In genomic region chr7:39259391-39260003, GRCh38 we compare ENCODE assay signal across 19 cellular contexts.
"Had no signal": no experiment of that assay in that cellular context is flagged by ENCODE, and none has a peak within 500 bp of the region (broad histone marks: within the 10 kb centered on the region; RNA-seq: fewer than 3 reads in every experiment).

No MANE protein-coding gene starts in this region.

- H3K4me1 ChIP-seq: breast epithelium, gastrocnemius medialis, heart left ventricle, parathyroid adenoma, right lobe of liver had no signal

- H3K4me2 ChIP-seq: smooth muscle cell had no signal

- H3K9me3 Mint-ChIP-seq: activated naive CD4-positive, alpha-beta T cell treated with anti-CD3 and anti-CD28 coated beads, Interleukin-2, amount 50 U/mL, for 24 hours; memory B cell; naive B cell; T-helper 1 cell treated with Interleukin-12 subunit alpha and Interleukin-12 subunit beta and Interleukin-4 antibody, amounts not matched to agents 30 μg/mL and 1 μg/mL, for 36 hours had no signal

- H3K9me3 ChIP-seq: breast epithelium, gastrocnemius medialis, heart left ventricle, mucosa of descending colon, right lobe of liver, thoracic aorta had no signal

- ATAC-seq: gastrocnemius medialis, mucosa of descending colon had no signal

- H3K79me2 ChIP-seq: parathyroid adenoma had no signal

- H3K4me1 Mint-ChIP-seq: activated naive CD4-positive, alpha-beta T cell treated with anti-CD3 and anti-CD28 coated beads, Interleukin-2, amount 50 U/mL, for 24 hours; memory B cell; naive B cell had no signal

- H3K4me3 ChIP-seq: breast epithelium, coronary artery, gastrocnemius medialis, heart left ventricle, mucosa of descending colon, right lobe of liver, smooth muscle cell, thoracic aorta had no signal

- H3K36me3 Mint-ChIP-seq: activated naive CD4-positive, alpha-beta T cell treated with anti-CD3 and anti-CD28 coated beads, Interleukin-2, amount 50 U/mL, for 24 hours; memory B cell; naive B cell had no signal

- H3K27me3 Mint-ChIP-seq: activated naive CD4-positive, alpha-beta T cell treated with anti-CD3 and anti-CD28 coated beads, Interleukin-2, amount 50 U/mL, for 24 hours; memory B cell; naive B cell had no signal

- H3K27me3 ChIP-seq: breast epithelium, gastrocnemius medialis, heart left ventricle, right lobe of liver had no signal

- H3K4me3 Mint-ChIP-seq: activated naive CD4-positive, alpha-beta T cell treated with anti-CD3 and anti-CD28 coated beads, Interleukin-2, amount 50 U/mL, for 24 hours; memory B cell; naive B cell; T-helper 1 cell treated with Interleukin-12 subunit alpha and Interleukin-12 subunit beta and Interleukin-4 antibody, amounts not matched to agents 30 μg/mL and 1 μg/mL, for 36 hours had no signal

- H3K27ac ChIP-seq: breast epithelium, coronary artery, gastrocnemius medialis, heart left ventricle, parathyroid adenoma, right lobe of liver, thoracic aorta had no signal

- H3K9ac ChIP-seq: parathyroid adenoma had no signal

- H2AFZ ChIP-seq: parathyroid adenoma had no signal

- DNase-seq: activated CD4-positive, CD25-positive, alpha-beta regulatory T cell treated with anti-CD3 and anti-CD28 coated beads, Interleukin-2, amount 50 U/mL, for 72 hours; activated CD8-positive, alpha-beta memory T cell treated with anti-CD3 and anti-CD28 coated beads for 24 hours; activated CD8-positive, alpha-beta memory T cell treated with anti-CD3 and anti-CD28 coated beads, Interleukin-2, amount 50 U/mL, for 48 hours; activated effector memory CD4-positive, alpha-beta T cell treated with Interleukin-2 at 50 U/mL for 16 hours; activated T-cell treated with anti-CD3 and anti-CD28 coated beads, Interleukin-2, amount 50 U/mL, for 48 hours; gastrocnemius medialis; heart left ventricle; mucosa of descending colon; naive B cell; right lobe of liver; stimulated activated CD4-positive, alpha-beta T cell treated with anti-CD3 and anti-CD28 coated beads, Interleukin-4, amount 100 ng/mL, for 1 hour had no signal

- H3K36me3 ChIP-seq: breast epithelium, gastrocnemius medialis, heart left ventricle, right lobe of liver, thoracic aorta had no signal

- H3K27ac Mint-ChIP-seq: activated naive CD4-positive, alpha-beta T cell treated with anti-CD3 and anti-CD28 coated beads, Interleukin-2, amount 50 U/mL, for 24 hours; memory B cell; naive B cell; T-helper 1 cell treated with Interleukin-12 subunit alpha and Interleukin-12 subunit beta and Interleukin-4 antibody, amounts not matched to agents 30 μg/mL and 1 μg/mL, for 36 hours had no signal
